ENCODE assay signal across 9 cellular contexts in the genomic region with DNA sequence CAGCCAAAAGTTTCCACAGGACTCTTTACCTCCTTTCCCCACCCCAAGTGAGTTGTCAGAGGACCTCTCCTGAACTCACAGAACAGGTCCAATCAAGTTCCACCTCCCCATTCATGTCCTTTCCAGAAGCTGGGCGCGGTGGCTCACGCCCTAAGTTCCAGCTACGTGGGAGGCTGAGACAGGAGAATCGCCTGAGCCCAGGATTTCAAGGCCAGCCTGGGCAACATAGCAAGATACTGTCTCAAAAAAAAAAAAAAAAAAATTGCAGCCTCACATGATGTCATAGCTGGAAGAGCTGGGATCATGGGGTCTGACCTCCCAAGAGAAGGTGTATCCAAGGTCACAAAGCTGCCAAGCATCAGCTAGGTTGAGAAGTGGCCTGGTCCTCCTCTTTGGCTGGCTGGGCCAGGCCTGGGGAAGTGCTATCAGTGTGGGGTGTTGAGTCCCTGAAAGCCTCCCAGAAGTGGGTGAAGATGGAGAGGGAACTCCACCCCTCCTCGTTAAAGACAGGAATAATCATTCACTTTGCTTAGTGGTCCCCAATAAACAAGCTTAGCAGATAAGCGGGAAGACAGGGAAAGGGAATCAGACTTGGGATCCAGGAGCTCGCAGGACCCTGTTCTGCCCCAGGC. TPM values are rescaled to one million over a fixed set of nuclear protein-coding genes. Genes with fewer than 3 reads are reported as not detected.
DNase-seq lines count a peak whose midpoint lies in the region; ATAC-seq, FAIRE-seq and TF ChIP-seq lines count a peak whose summit lies in the region.
"Had no signal": no experiment of that assay in that cellular context is flagged by ENCODE, and none has a peak within 500 bp of the region (broad histone marks: within the 10 kb centered on the region; RNA-seq: fewer than 3 reads in every experiment).

No MANE protein-coding gene starts in this region.

- no peak for TF ChIP-seq POLR2A in K562 (conservative IDR thresholded peaks at IDR 0.05)

- no peak for TF ChIP-seq CTCF in K562 (IDR thresholded peaks at IDR 0.05 in 2 of 3, conservative IDR thresholded peaks at IDR 0.05 in 1 of 3; ENCODE audit: insufficient read depth in 2 of 3, low read depth in 1 of 3, low read length in 3 of 3)
- no peak for TF ChIP-seq CTCF in lower lobe of right lung (IDR thresholded peaks at IDR 0.05)

- in situ Hi-C loops in K562 (cut with MboI) = no loop called here

- no peak for FAIRE-seq in K562 (lab: Jason Lieb, UNC)

- H3K9me3 ChIP-seq in K562 (replicated peaks; ENCODE audit: control insufficient read depth, insufficient read depth, low read depth, low read length) (no peaks in the 10 kb centered on the region), lower lobe of right lung (no peaks in the 10 kb centered on the region), stomach smooth muscle (ENCODE audit: control insufficient read depth in 2 of 2, low read length in 2 of 2) (no peaks in the 10 kb centered on the region)

- 68% methylated on average over 5 of the region's 8 CpGs for WGBS in K562 (ENCODE audit: insufficient coverage, low coverage, missing lambda C conversion rate)

- no peak for TF ChIP-seq EP300 in K562 (IDR thresholded peaks at IDR 0.05; ENCODE audit: low read length)

- H3K36me3 ChIP-seq in K562 (ENCODE audit: control insufficient read depth, insufficient read depth, low read length) (peaks cover 4% of the 10 kb centered on the region; the same call in 1 of the 3 replicates), lower lobe of right lung (no peaks in the 10 kb centered on the region), stomach smooth muscle (ENCODE audit: control insufficient read depth in 2 of 2, insufficient read depth in 2 of 2, low read length in 2 of 2) (peaks cover 0 to 3% of the 10 kb centered on the region in 2 donors)

- BruUV-seq in K562 (replicated peaks; lab: Mats Ljungman, UMichigan) = no TSS peak

- intact Hi-C loops in K562 (cut with micrococcal nuclease) = no loop called here
- intact Hi-C loops in lower lobe of right lung (cut with DNase I) = no loop called here

- H3K27ac ChIP-seq in K562 (ENCODE audit: extremely low read depth, low read depth, low read length) (peak overlapping the region; percentile 2; the same call in 1 of the 3 replicates), lower lobe of right lung (peak overlapping the region; percentile 37), stomach smooth muscle (ENCODE audit: low read length) (peak overlapping the region; percentile 66)

- no peak overlapping the region for H3K9ac ChIP-seq in K562 (ENCODE audit: insufficient read depth in 1 of 2, low read depth in 2 of 2, low read length in 2 of 2)
- H3K9ac ChIP-seq in stomach smooth muscle (ENCODE audit: low read length in 2 of 2) = no peak overlapping the region

- no peak for ATAC-seq in K562
- ATAC-seq in lower lobe of right lung = no peak

- no peaks in the 10 kb centered on the region for H3K9me1 ChIP-seq in K562 (ENCODE audit: control insufficient read depth, insufficient read depth, low read length)

- H3K4me2 ChIP-seq in K562 (ENCODE audit: insufficient read depth, low read length) = 0 out of 2 replicates have a peak overlapping the region, but pooled peaks have one; percentile 32

- no peaks in the 10 kb centered on the region for H3K27me3 ChIP-seq in K562 (ENCODE audit: control insufficient read depth in 2 of 2, insufficient read depth in 2 of 2, low read length in 2 of 2)
- H3K27me3 ChIP-seq in lower lobe of right lung (ENCODE audit: low read depth) = no peaks in the 10 kb centered on the region
- H3K27me3 ChIP-seq in stomach smooth muscle (ENCODE audit: control insufficient read depth in 1 of 2, insufficient read depth in 2 of 2, low read length in 2 of 2) = no peaks in the 10 kb centered on the region

- H3K4me3 ChIP-seq in K562 (no peak overlapping the region), lower lobe of right lung (no peak overlapping the region), stomach smooth muscle (ENCODE audit: low read length in 2 of 2) (peak overlapping the region in 1 of 2 donors; percentile 40)

- POLR2A ChIA-PET in K562 (lab: Yijun Ruan, JAX) = interaction anchor here (1.3 to 2.0 kb wide), 3 partner anchors 10 to 14 kb away, joined by 3 to 9 read pairs (median 4); no protein-coding TSS in a partner anchor

- no peak overlapping the region for H2AFZ ChIP-seq in K562 (ENCODE audit: low read depth, low read length)

- H3K4me1 ChIP-seq in K562 (replicated peaks in 1 of 2; ENCODE audit: control insufficient read depth in 2 of 2, insufficient read depth in 2 of 2, low read length in 2 of 2) = peaks cover 16 to 20% of the 10 kb centered on the region in 2 experiments
- peaks cover 52% of the 10 kb centered on the region for H3K4me1 ChIP-seq in lower lobe of right lung
- peaks cover 50% of the 10 kb centered on the region for H3K4me1 ChIP-seq in stomach smooth muscle (ENCODE audit: control insufficient read depth, insufficient read depth, low read length)

- peak; percentile 25 for DNase-seq in M059J (ENCODE audit: low read depth)
- DNase-seq in K562 (ENCODE audit: extremely low read depth in 1 of 4, low spot score in 3 of 4) = no peak
- DNase-seq in lower lobe of right lung = peak; percentile 40
- DNase-seq in stimulated activated CD4-positive, alpha-beta T cell treated with anti-CD3 and anti-CD28 coated beads, Interleukin-1b, Interleukin-23, amount 100 ng/mL, for 48 hours = no peak
- no peak for DNase-seq in cerebellum (ENCODE audit: low spot score)
- no peak for DNase-seq in SKM-1 treated with dmso at 0.1 percent for 144 hours (lab: John Stamatoyannopoulos, UW; ENCODE audit: unreplicated experiment)
- DNase-seq: central memory CD4-positive, alpha-beta T cell; MM.1S had no signal

- H4K20me1 ChIP-seq in K562 (replicated peaks; ENCODE audit: control insufficient read depth, insufficient read depth, low read length) = no peaks in the 10 kb centered on the region

- TF ChIP-seq RAD21 in K562 (CRISPR knock-in tag; conservative IDR thresholded peaks at IDR 0.05 in 1 of 2, IDR thresholded peaks at IDR 0.05 in 1 of 2) = no peak

- CTCF ChIA-PET in K562 (lab: Yijun Ruan, JAX; ENCODE audit: low intra/inter-chr PET ratio) = interaction anchor here (0.6 kb wide), 1 partner anchor 17 kb away, joined by 3 read pairs; no protein-coding TSS in a partner anchor

- no peaks in the 10 kb centered on the region for H3K79me2 ChIP-seq in K562 (ENCODE audit: control insufficient read depth, insufficient read depth, low read length)

TF ChIP-seq in K562, 482 proteins besides CTCF, POLR2A, EP300 and RAD21:
- no peak for TF ChIP-seq FOXK1 (CRISPR knock-in tag; IDR thresholded peaks at IDR 0.05; ENCODE audit: borderline replicate concordance)
- TF ChIP-seq, protein P1, sequence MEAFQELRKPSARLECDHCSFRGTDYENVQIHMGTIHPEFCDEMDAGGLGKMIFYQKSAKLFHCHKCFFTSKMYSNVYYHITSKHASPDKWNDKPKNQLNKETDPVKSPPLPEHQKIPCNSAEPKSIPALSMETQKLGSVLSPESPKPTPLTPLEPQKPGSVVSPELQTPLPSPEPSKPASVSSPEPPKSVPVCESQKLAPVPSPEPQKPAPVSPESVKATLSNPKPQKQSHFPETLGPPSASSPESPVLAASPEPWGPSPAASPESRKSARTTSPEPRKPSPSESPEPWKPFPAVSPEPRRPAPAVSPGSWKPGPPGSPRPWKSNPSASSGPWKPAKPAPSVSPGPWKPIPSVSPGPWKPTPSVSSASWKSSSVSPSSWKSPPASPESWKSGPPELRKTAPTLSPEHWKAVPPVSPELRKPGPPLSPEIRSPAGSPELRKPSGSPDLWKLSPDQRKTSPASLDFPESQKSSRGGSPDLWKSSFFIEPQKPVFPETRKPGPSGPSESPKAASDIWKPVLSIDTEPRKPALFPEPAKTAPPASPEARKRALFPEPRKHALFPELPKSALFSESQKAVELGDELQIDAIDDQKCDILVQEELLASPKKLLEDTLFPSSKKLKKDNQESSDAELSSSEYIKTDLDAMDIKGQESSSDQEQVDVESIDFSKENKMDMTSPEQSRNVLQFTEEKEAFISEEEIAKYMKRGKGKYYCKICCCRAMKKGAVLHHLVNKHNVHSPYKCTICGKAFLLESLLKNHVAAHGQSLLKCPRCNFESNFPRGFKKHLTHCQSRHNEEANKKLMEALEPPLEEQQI (IDR thresholded peaks at IDR 0.05) = no peak
- peak; percentile 22; the same call in 1 of the 2 replicates for TF ChIP-seq ZNF384 (IDR thresholded peaks at IDR 0.05; ENCODE audit: low read depth, low read length)
TF ChIP-seq in K562: peak in this region for 1.

RNA-seq across cellular contexts. Expression of a gene that starts 5.5 kb away (rescaled TPM):
- total RNA-seq in M059J (2014; rRNA removed; shearing (Covaris generic)) = 1.5 and 3.2 TPM in 2 replicates
- 22.3 and 43.6 TPM in 2 replicates for total RNA-seq in K562 (2011; cell fraction: chromatin; rRNA removed; ENCODE audit: low replicate concordance)
- total RNA-seq in K562 (2011; cell fraction: nucleolus; rRNA removed) = 17.0 and 19.3 TPM in 2 replicates
- 18.7 and 31.2 TPM in 2 replicates for total RNA-seq in K562 (2011; cell fraction: nucleoplasm; rRNA removed)
- total RNA-seq in K562 (2014; rRNA removed) (7.8 and 8.7 TPM in 2 replicates), K562 (2014; rRNA removed; fragmentation: Illumina TruSeq; extraction: Trizol) (2.9 and 3.1 TPM in 2 replicates), K562 (2015; rRNA removed; fragmentation: Illumina TruSeq; extraction: Trizol) (4.9 and 5.3 TPM in 2 replicates), K562 (2021) (20.3 and 23.8 TPM in 2 replicates), lower lobe of right lung (32.6 TPM), cerebellum (8.3 TPM)
- polyA plus RNA-seq in K562 (2011; rRNA removed) (3.3 and 4.9 TPM in 2 replicates), K562 (2014; fragmentation: Illumina TruSeq; extraction: Trizol) (7.1 and 12.4 TPM in 2 replicates), K562 (2014; fragmentation: Nextera tagmentation; extraction: Ambion mirVana) (under 1 TPM; 0.18 to 0.21 TPM), K562 (2014; rRNA removed) (11.3 and 13.4 TPM in 2 replicates)
- 5.2 and 6.1 TPM in 2 replicates for polyA plus RNA-seq in K562 (2011; cell fraction: cytosol; rRNA removed)
- polyA plus RNA-seq in K562 (2011; cell fraction: nucleus; rRNA removed) = 9.4 and 16.7 TPM in 2 replicates
- polyA plus RNA-seq in K562 (2012) = 11.9 and 12.2 TPM in 2 replicates
- polyA minus RNA-seq in K562 (2011; rRNA and poly(A)+ RNA removed) = 2.2 and 2.4 TPM in 2 replicates
- polyA minus RNA-seq in K562 (2011; cell fraction: cytosol; rRNA and poly(A)+ RNA removed) = 4.2 and 5.2 TPM in 2 replicates
- 3.2 and 3.9 TPM in 2 replicates for polyA minus RNA-seq in K562 (2011; cell fraction: nucleus; rRNA and poly(A)+ RNA removed)

Comparison
In these comparisons a context has a peak if more than half of its experiments do, and no peak if none do; other contexts are left out.
1. DNase-seq: peak in M059J (single experiment) and lower lobe of right lung (single experiment); none in K562 (0 of 4), stimulated activated CD4-positive, alpha-beta T cell treated with anti-CD3 and anti-CD28 coated beads, Interleukin-1b, Interleukin-23, amount 100 ng/mL, for 48 hours (single experiment), cerebellum (single experiment) and SKM-1 treated with dmso at 0.1 percent for 144 hours (single experiment).
2. H3K27ac ChIP-seq: peak in every context shown above with its lines; median percentile 66 in stomach smooth muscle; 37 in lower lobe of right lung; 2 in K562.